Comparison of ENCODE assay signal across 31 cellular contexts in genomic region chr6:135105710-135106109, GRCh38.
"Had no signal": no experiment of that assay in that cellular context is flagged by ENCODE, and none has a peak within 500 bp of the region (broad histone marks: within the 10 kb centered on the region; RNA-seq: fewer than 3 reads in every experiment).

No MANE protein-coding gene starts in this region.

- H3K27me3 Mint-ChIP-seq: effector memory CD8-positive, alpha-beta T cell; naive B cell; stimulated activated naive CD8-positive, alpha-beta T cell treated with anti-CD3 and anti-CD28 coated beads, Interleukin-15, Interleukin-2, amounts not matched to agents 100 ng/mL and 50 ng/mL, for 24 hours had no signal

- ATAC-seq: effector memory CD8-positive, alpha-beta T cell; gastrocnemius medialis; left colon; pancreas; sciatic nerve; stimulated activated effector memory CD8-positive, alpha-beta T cell treated with anti-CD3 and anti-CD28 coated beads, Interleukin-12 subunit alpha, Interleukin-12 subunit beta, amount 100 ng/mL, for 72 hours had no signal

- H3K27me3 ChIP-seq: gastrocnemius medialis, pancreas, uterus had no signal

- H3K4me3 ChIP-seq: gastrocnemius medialis, pancreas, prostate gland, skin epidermis, uterus had no signal

- H3K27ac Mint-ChIP-seq: activated naive CD4-positive, alpha-beta T cell treated with anti-CD3 and anti-CD28 coated beads for 36 hours; effector memory CD8-positive, alpha-beta T cell; immature natural killer cell; stimulated activated effector memory CD8-positive, alpha-beta T cell treated with anti-CD3 and anti-CD28 coated beads, Interleukin-12 subunit alpha, Interleukin-12 subunit beta, amount 100 ng/mL, for 72 hours; stimulated activated naive CD8-positive, alpha-beta T cell treated with anti-CD3 and anti-CD28 coated beads, Interleukin-15, Interleukin-2, amounts not matched to agents 100 ng/mL and 50 ng/mL, for 24 hours; type B pancreatic cell had no signal

- H3K9me3 Mint-ChIP-seq: activated naive CD4-positive, alpha-beta T cell treated with anti-CD3 and anti-CD28 coated beads for 36 hours; effector memory CD8-positive, alpha-beta T cell; stimulated activated effector memory CD8-positive, alpha-beta T cell treated with anti-CD3 and anti-CD28 coated beads, Interleukin-12 subunit alpha, Interleukin-12 subunit beta, amount 100 ng/mL, for 72 hours had no signal

- H3K9me3 ChIP-seq: gastrocnemius medialis, pancreas, prostate gland, uterus had no signal

- H3K27ac ChIP-seq: gastrocnemius medialis, pancreas, prostate gland, skin epidermis, uterus had no signal

- H3K36me3 ChIP-seq: gastrocnemius medialis, pancreas, prostate gland, uterus had no signal

- FAIRE-seq: astrocyte, kidney, pancreas had no signal

- H3K4me1 ChIP-seq: gastrocnemius medialis, pancreas, prostate gland, uterus had no signal

- DNase-seq: activated CD4-positive, alpha-beta T cell treated with anti-CD3 and anti-CD28 coated beads for 4 hours; activated CD4-positive, alpha-beta T cell treated with anti-CD3 and anti-CD28 coated beads, Interleukin-2, amount 50 U/mL, for 4 hours; activated CD8-positive, alpha-beta memory T cell treated with anti-CD3 and anti-CD28 coated beads for 24 hours; activated effector memory CD4-positive, alpha-beta T cell treated with Interleukin-2 at 50 U/mL for 16 hours; activated naive CD4-positive, alpha-beta T cell treated with anti-CD3 and anti-CD28 coated beads for 36 hours; amniotic stem cell; caudate nucleus; cortex of kidney; effector memory CD8-positive, alpha-beta T cell; gastrocnemius medialis; hippocampal formation; immature natural killer cell; kidney; left colon; mammary epithelial cell; naive B cell; nucleus accumbens; pancreas; retina; stimulated activated CD4-positive, alpha-beta T cell treated with anti-CD3 and anti-CD28 coated beads, Interleukin-12 subunit alpha, Interleukin-12 subunit beta, amount 100 ng/mL, for 4 hours; stimulated activated CD4-positive, alpha-beta T cell treated with anti-CD3 and anti-CD28 coated beads, Interleukin-4, amount 100 ng/mL, for 24 hours; substantia nigra; uterus had no signal

- H3K36me3 Mint-ChIP-seq: immature natural killer cell; naive B cell; stimulated activated effector memory CD8-positive, alpha-beta T cell treated with anti-CD3 and anti-CD28 coated beads, Interleukin-12 subunit alpha, Interleukin-12 subunit beta, amount 100 ng/mL, for 72 hours; type B pancreatic cell had no signal

- H3K4me3 Mint-ChIP-seq: activated naive CD4-positive, alpha-beta T cell treated with anti-CD3 and anti-CD28 coated beads for 36 hours; effector memory CD8-positive, alpha-beta T cell; immature natural killer cell; neural crest cell; stimulated activated effector memory CD8-positive, alpha-beta T cell treated with anti-CD3 and anti-CD28 coated beads, Interleukin-12 subunit alpha, Interleukin-12 subunit beta, amount 100 ng/mL, for 72 hours; stimulated activated naive CD8-positive, alpha-beta T cell treated with anti-CD3 and anti-CD28 coated beads, Interleukin-15, Interleukin-2, amounts not matched to agents 100 ng/mL and 50 ng/mL, for 24 hours; type B pancreatic cell had no signal
